18 cellular contexts compared by ENCODE assay signal in genomic region chr5:13831236-13831810, GRCh38.
DNase-seq lines count a peak whose midpoint lies in the region; ATAC-seq and TF ChIP-seq lines count a peak whose summit lies in the region.
"Had no signal": no experiment of that assay in that cellular context is flagged by ENCODE, and none has a peak within 500 bp of the region (broad histone marks: within the 10 kb centered on the region; RNA-seq: fewer than 3 reads in every experiment).

No MANE protein-coding gene starts in this region.

- no peak overlapping the region for H3K27ac Mint-ChIP-seq in Caco-2 (ENCODE audit: unreplicated experiment)
- H3K27ac Mint-ChIP-seq in effector memory CD8-positive, alpha-beta T cell: no peak overlapping the region
- H3K27ac Mint-ChIP-seq: CD8-positive, alpha-beta memory T cell; natural killer cell had no signal

- no peaks in the 10 kb centered on the region for H4K20me1 ChIP-seq in IMR-90 (ENCODE audit: insufficient read depth, low read length)

- POLR2A ChIA-PET in IMR-90 (lab: Charles Lee; ENCODE audit: unreplicated experiment) (no interaction called here), Caco-2 (lab: Charles Lee) (no interaction called here)

- H3K4me3 ChIP-seq in IMR-90 (ENCODE audit: insufficient read depth, low read depth, low read length) (no peak overlapping the region), astrocyte of the cerebellum (ENCODE audit: low read depth, low read length) (no peak overlapping the region), liver (ENCODE audit: low read depth in 1 of 3, low read length in 3 of 3) (no peak overlapping the region), Caco-2 (ENCODE audit: low read depth, low read length) (no peak overlapping the region)
- H3K4me3 ChIP-seq: gastroesophageal sphincter, thoracic aorta had no signal

- peaks cover 3% of the 10 kb centered on the region; the same call in 1 of the 2 replicates for H3K9me3 ChIP-seq in IMR-90 (ENCODE audit: control insufficient read depth, insufficient read depth, low read length)
- H3K9me3 ChIP-seq in liver (ENCODE audit: control insufficient read depth in 4 of 4, low read length in 3 of 4): peaks cover 2 to 6% (median 3%) of the 10 kb centered on the region in 4 donors
- H3K9me3 ChIP-seq in Caco-2: no peaks in the 10 kb centered on the region
- H3K9me3 ChIP-seq: thoracic aorta had no signal

- no peaks in the 10 kb centered on the region for H3K79me1 ChIP-seq in IMR-90 (ENCODE audit: low read depth in 1 of 2, low read length in 2 of 2)

- H3K36me3 Mint-ChIP-seq in activated T-cell treated with anti-CD3 and anti-CD28 coated beads, Interleukin-2, amount 50 U/mL, for 4 hours (ENCODE audit: insufficient read depth): no peaks in the 10 kb centered on the region
- no peaks in the 10 kb centered on the region for H3K36me3 Mint-ChIP-seq in Caco-2 (ENCODE audit: insufficient read depth, unreplicated experiment)
- H3K36me3 Mint-ChIP-seq in effector memory CD8-positive, alpha-beta T cell (ENCODE audit: insufficient read depth): no peaks in the 10 kb centered on the region
- H3K36me3 Mint-ChIP-seq: natural killer cell had no signal

- H2BK15ac ChIP-seq in IMR-90 (ENCODE audit: low read depth, low read length): no peak overlapping the region

- H3K23ac ChIP-seq in IMR-90 (ENCODE audit: low read depth, low read length): 0 out of 2 replicates have a peak overlapping the region, but pooled peaks have one; percentile 18

- no peak overlapping the region for H2BK5ac ChIP-seq in IMR-90 (ENCODE audit: low read depth, low read length, poor library complexity, severe bottlenecking)

- H3K27me3 Mint-ChIP-seq in activated T-cell treated with anti-CD3 and anti-CD28 coated beads, Interleukin-2, amount 50 U/mL, for 4 hours (ENCODE audit: low read depth): no peaks in the 10 kb centered on the region
- H3K27me3 Mint-ChIP-seq in Caco-2 (ENCODE audit: insufficient read depth, unreplicated experiment): peaks cover 12% of the 10 kb centered on the region
- H3K27me3 Mint-ChIP-seq in effector memory CD8-positive, alpha-beta T cell: no peaks in the 10 kb centered on the region
- H3K27me3 Mint-ChIP-seq: CD8-positive, alpha-beta memory T cell had no signal

- H3K4me1 Mint-ChIP-seq in activated T-cell treated with anti-CD3 and anti-CD28 coated beads, Interleukin-2, amount 50 U/mL, for 4 hours (ENCODE audit: low read depth): no peaks in the 10 kb centered on the region
- H3K4me1 Mint-ChIP-seq in Caco-2 (ENCODE audit: low read depth, unreplicated experiment): no peaks in the 10 kb centered on the region
- H3K4me1 Mint-ChIP-seq in effector memory CD8-positive, alpha-beta T cell (ENCODE audit: low read depth in 2 of 2): no peaks in the 10 kb centered on the region
- H3K4me1 Mint-ChIP-seq: CD8-positive, alpha-beta memory T cell; natural killer cell had no signal

- dilution Hi-C loops in IMR-90 (cut with HindIII; ENCODE audit: low sequenced_read_pairs, unreplicated experiment): no loop called here

- peaks cover 5% of the 10 kb centered on the region; the same call in 1 of the 2 replicates for H3K9me1 ChIP-seq in IMR-90 (ENCODE audit: insufficient read depth, low read length)

- H3K9ac ChIP-seq in IMR-90 (ENCODE audit: low read depth, low read length) (no peak overlapping the region), liver (ENCODE audit: low read depth in 1 of 2, low read length in 2 of 2) (no peak overlapping the region)

- DNase-seq in Daoy (ENCODE audit: low read depth) (peak; percentile 34), IMR-90 (peak; percentile 71), astrocyte of the cerebellum (ENCODE audit: low read depth) (peak; percentile 3), Caco-2 (no peak)
- no peak for DNase-seq in activated T-cell treated with anti-CD3 and anti-CD28 coated beads, Interleukin-2, amount 50 U/mL, for 4 hours
- DNase-seq in effector memory CD8-positive, alpha-beta T cell: no peak
- DNase-seq: activated CD4-positive, alpha-beta T cell treated with anti-CD3 and anti-CD28 coated beads for 1 hour; amniotic stem cell; CD8-positive, alpha-beta memory T cell; left cardiac atrium; natural killer cell; NCI-H526 treated with DMSO at 0.1 percent for 48 hours; small intestine had no signal

- no peak overlapping the region for H3K4me3 Mint-ChIP-seq in activated T-cell treated with anti-CD3 and anti-CD28 coated beads, Interleukin-2, amount 50 U/mL, for 4 hours
- H3K4me3 Mint-ChIP-seq in Caco-2 (ENCODE audit: unreplicated experiment): no peak overlapping the region
- no peak overlapping the region for H3K4me3 Mint-ChIP-seq in effector memory CD8-positive, alpha-beta T cell
- H3K4me3 Mint-ChIP-seq: CD8-positive, alpha-beta memory T cell; natural killer cell had no signal

- intact Hi-C loops in IMR-90 (cut with micrococcal nuclease) (loop anchor here (2.0 kb wide), 1 partner anchor 125 kb away; no protein-coding TSS in a partner anchor), Caco-2 (cut with micrococcal nuclease; ENCODE audit: unreplicated experiment) (loop anchor here (5.0 kb wide), 1 partner anchor 126 kb away; no protein-coding TSS in a partner anchor)

- H2AK9ac ChIP-seq in IMR-90 (replicated peaks; ENCODE audit: low read depth, low read length, poor library complexity): no peak overlapping the region

- H3K27ac ChIP-seq in IMR-90 (ENCODE audit: insufficient read depth, low read length) (no peak overlapping the region), liver (ENCODE audit: low read depth in 1 of 2, low read length in 2 of 2) (no peak overlapping the region)
- H3K27ac ChIP-seq: gastroesophageal sphincter, HL-60, thoracic aorta had no signal

- H4K8ac ChIP-seq in IMR-90 (ENCODE audit: low read depth in 2 of 2, low read length in 2 of 2): peak overlapping the region in 1 of 2 experiments; percentile 6; a peak in 1 of 4 replicates

- TF ChIP-seq RAD21 in IMR-90 (IDR thresholded peaks at IDR 0.05; ENCODE audit: low read length): peak; percentile 44
- peak; percentile 8 to 36 for TF ChIP-seq RAD21 in liver (IDR thresholded peaks at IDR 0.05)

- ATAC-seq in IMR-90 (ENCODE audit: low read depth) (peak; percentile 97), GM18870 (IDR thresholded peaks at IDR 0.05; ENCODE audit: unreplicated experiment) (no peak)
- ATAC-seq in activated T-cell treated with anti-CD3 and anti-CD28 coated beads, Interleukin-2, amount 50 U/mL, for 4 hours: no peak
- no peak for ATAC-seq in effector memory CD8-positive, alpha-beta T cell (replicated peaks)
- ATAC-seq: gastroesophageal sphincter, left cardiac atrium, natural killer cell had no signal

- H3K4me1 ChIP-seq in IMR-90 (ENCODE audit: control insufficient read depth, insufficient read depth, low read length) (peaks cover 4% of the 10 kb centered on the region), liver (ENCODE audit: control insufficient read depth in 4 of 4, insufficient read depth in 4 of 4, low read length in 3 of 4) (no peaks in the 10 kb centered on the region), Caco-2 (no peaks in the 10 kb centered on the region)
- H3K4me1 ChIP-seq: gastroesophageal sphincter had no signal

- no peak overlapping the region for H2AFZ ChIP-seq in IMR-90 (replicated peaks; ENCODE audit: low read length, poor library complexity)

- H2AK5ac ChIP-seq in IMR-90 (ENCODE audit: low read depth, low read length): no peak overlapping the region

- H3K14ac ChIP-seq in IMR-90 (replicated peaks; ENCODE audit: low read depth, low read length): 0 out of 2 replicates have a peak overlapping the region, but pooled peaks have one; percentile 17

- H4K5ac ChIP-seq in IMR-90 (ENCODE audit: low read depth, low read length): no peak overlapping the region

- H3K27me3 ChIP-seq in IMR-90 (ENCODE audit: control insufficient read depth, insufficient read depth, low read length): no peaks in the 10 kb centered on the region
- no peaks in the 10 kb centered on the region for H3K27me3 ChIP-seq in liver (ENCODE audit: control insufficient read depth in 4 of 4, insufficient read depth in 4 of 4, low read length in 3 of 4)
- no peaks in the 10 kb centered on the region; the same call in 1 of the 2 replicates for H3K27me3 ChIP-seq in Caco-2 (replicated peaks; ENCODE audit: control insufficient read depth, insufficient read depth, low read length)
- H3K27me3 ChIP-seq: gastroesophageal sphincter had no signal

- in situ Hi-C loops in IMR-90 (cut with MboI; ENCODE audit: low sequenced_read_pairs): no loop called here
- in situ Hi-C loops in astrocyte of the cerebellum (cut with HindIII; ENCODE audit: low sequenced_read_pairs): no loop called here

- H3K56ac ChIP-seq in IMR-90 (ENCODE audit: extremely low read depth, insufficient read depth, low read length): no peak overlapping the region

- peaks cover 9% of the 10 kb centered on the region for H3K9me3 Mint-ChIP-seq in activated T-cell treated with anti-CD3 and anti-CD28 coated beads, Interleukin-2, amount 50 U/mL, for 4 hours
- peaks cover 7% of the 10 kb centered on the region for H3K9me3 Mint-ChIP-seq in Caco-2 (ENCODE audit: unreplicated experiment)
- H3K9me3 Mint-ChIP-seq in effector memory CD8-positive, alpha-beta T cell: peaks cover 12 to 13% of the 10 kb centered on the region in 2 donors

- H2BK120ac ChIP-seq in IMR-90 (ENCODE audit: low read depth, low read length): no peak overlapping the region

- TF ChIP-seq CTCF in IMR-90 (conservative IDR thresholded peaks at IDR 0.05; ENCODE audit: low read depth, low read length) (0 out of 2 replicates have a peak, but pooled peaks have one; percentile 16), astrocyte of the cerebellum (IDR thresholded peaks at IDR 0.05; ENCODE audit: low read depth, low read length, missing control alignments) (peak; percentile 7), liver (IDR thresholded peaks at IDR 0.05; ENCODE audit: low read depth, low read length, missing input control) (no peak), Caco-2 (IDR thresholded peaks at IDR 0.05; ENCODE audit: insufficient read depth in 1 of 2, low read depth in 1 of 2, low read length in 1 of 2, severe bottlenecking in 1 of 2, unreplicated experiment in 1 of 2) (peak in 1 of 2 experiments; percentile 29)

- 0 out of 2 replicates have a peak overlapping the region, but pooled peaks have one; percentile 75 for H2BK20ac ChIP-seq in IMR-90 (ENCODE audit: low read depth, low read length)

- BruUV-seq in IMR-90 (replicated peaks; lab: Mats Ljungman, UMichigan) (no TSS peak), Caco-2 (replicated peaks; lab: Mats Ljungman, UMichigan) (no TSS peak)

- no peak for TF ChIP-seq POLR2A in IMR-90 (IDR thresholded peaks at IDR 0.05; ENCODE audit: low read depth, low read length)

- H3K4ac ChIP-seq in IMR-90 (ENCODE audit: low read depth, low read length): peak overlapping the region; percentile 2; the same call in 1 of the 2 replicates

- CTCF ChIA-PET in IMR-90 (lab: Yijun Ruan, JAX) (interaction anchor here (1.5 kb wide), 1 partner anchor 16 kb away, joined by 4 read pairs; no protein-coding TSS in a partner anchor), Caco-2 (lab: Charles Lee) (no interaction called here)

- WGBS in IMR-90 (ENCODE audit: extremely low coverage in 2 of 2, insufficient read length in 1 of 2), 2 experiments: 20% methylated on average over 1 of the region's 3 CpGs; no CpG with 5 or more reads in 1 of the 2 experiments
- WGBS in liver: 31% methylated on average over 3 of the region's 3 CpGs

- no peak overlapping the region for H3K18ac ChIP-seq in IMR-90 (ENCODE audit: low read depth, low read length)

- H3K4me2 ChIP-seq in IMR-90 (ENCODE audit: low read depth, low read length): peak overlapping the region; percentile 11; the same call in 1 of the 2 replicates

- peaks cover 13% of the 10 kb centered on the region for H3K36me3 ChIP-seq in IMR-90 (ENCODE audit: control insufficient read depth, insufficient read depth, low read length)
- H3K36me3 ChIP-seq in liver (ENCODE audit: control insufficient read depth in 4 of 4, insufficient read depth in 3 of 4, low read depth in 1 of 4, low read length in 3 of 4): no peaks in the 10 kb centered on the region
- H3K36me3 ChIP-seq in Caco-2 (ENCODE audit: control insufficient read depth, insufficient read depth, low read length): no peaks in the 10 kb centered on the region
- H3K36me3 ChIP-seq: gastroesophageal sphincter, thoracic aorta had no signal

- no peak overlapping the region for H4K91ac ChIP-seq in IMR-90 (ENCODE audit: insufficient read depth, low read depth, low read length)

Comparison
In these comparisons a context has a peak if more than half of its experiments do, and no peak if none do; other contexts are left out.
1. DNase-seq: peak in Daoy (single experiment), IMR-90 (single experiment) and astrocyte of the cerebellum (single experiment); none in activated T-cell treated with anti-CD3 and anti-CD28 coated beads, Interleukin-2, amount 50 U/mL, for 4 hours (single experiment), Caco-2 (0 of 2) and effector memory CD8-positive, alpha-beta T cell (0 of 3).